In the genomic region with DNA sequence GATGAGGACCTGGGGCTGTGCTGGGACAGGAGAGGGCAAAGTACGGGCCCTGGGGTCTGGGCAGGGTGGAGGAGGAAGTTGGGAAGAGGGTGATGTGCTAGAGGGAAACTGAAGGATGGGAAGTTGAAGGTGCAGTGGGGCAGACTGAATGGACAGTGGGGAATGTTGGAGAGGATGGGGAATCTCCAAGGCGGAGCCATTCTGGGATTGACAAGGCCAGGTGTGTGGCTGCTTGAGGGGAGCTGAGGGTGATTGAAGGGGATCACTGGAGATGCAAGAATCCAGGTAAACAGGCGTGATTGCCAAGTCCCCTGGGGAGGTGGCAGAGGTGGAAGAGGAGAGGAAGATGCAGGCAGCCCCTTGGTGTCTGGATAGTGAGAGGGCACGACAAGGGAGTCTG, we compare ENCODE assay signal across 19 cellular contexts. TPM values are rescaled to one million over a fixed set of nuclear protein-coding genes. Genes with fewer than 3 reads are reported as not detected.
A peak's percentile ranks its signal among the peaks of the same experiment; 100 is the strongest.
DNase-seq lines count a peak whose midpoint lies in the region; ATAC-seq and TF ChIP-seq lines count a peak whose summit lies in the region.
"Had no signal": no experiment of that assay in that cellular context is flagged by ENCODE, and none has a peak within 500 bp of the region (broad histone marks: within the 10 kb centered on the region; RNA-seq: fewer than 3 reads in every experiment).

No MANE protein-coding gene starts in this region.

- H3K4me1 ChIP-seq in mucosa of descending colon (ENCODE audit: low read depth) = no peaks in the 10 kb centered on the region

- DNase-seq in activated naive CD4-positive, alpha-beta T cell treated with anti-CD3 and anti-CD28 coated beads, Interleukin-2, amount 50 U/mL, for 72 hours (ENCODE audit: low spot score in 2 of 2) = no peak
- DNase-seq in activated naive CD4-positive, alpha-beta T cell (lab: John Stamatoyannopoulos, UW) = no peak
- DNase-seq in T-helper 17 cell (no peak), mucosa of descending colon (no peak), SK-N-DZ (ENCODE audit: low spot score) (no peak)
- DNase-seq in stimulated activated naive CD4-positive, alpha-beta T cell (lab: John Stamatoyannopoulos, UW) = no peak
- DNase-seq in stimulated activated CD4-positive, alpha-beta T cell treated with anti-CD3 and anti-CD28 coated beads, Interleukin-15, amount 100 ng/mL, for 24 hours = no peak
- DNase-seq: CD4-positive, alpha-beta T cell; DMS53; EL; GM23248; NCI-H1105; NCI-H1694; NCI-H2081 treated with DMSO at 0.1 percent for 48 hours; NCI-H510A; NCI-H748 treated with DMSO at 0.1 percent for 48 hours; NK-92 treated with Interleukin-12 subunit alpha and Interleukin-12 subunit beta, amount 100 ng/mL, for 24 hours; Right ventricle myocardium superior had no signal

- H3K4me1 Mint-ChIP-seq in T-helper 17 cell = peaks cover 18% of the 10 kb centered on the region
- H3K4me1 Mint-ChIP-seq: B cell had no signal

- peaks cover 4% of the 10 kb centered on the region for H3K36me3 ChIP-seq in mucosa of descending colon (ENCODE audit: low read depth)

- no peak overlapping the region for H3K4me3 ChIP-seq in mucosa of descending colon
- H3K4me3 ChIP-seq: GM23248 had no signal

- no peak for ATAC-seq in activated naive CD4-positive, alpha-beta T cell treated with anti-CD3 and anti-CD28 coated beads, Interleukin-2, amount 50 U/mL, for 72 hours
- no peak for ATAC-seq in T-helper 17 cell
- ATAC-seq in mucosa of descending colon = peak; percentile 47

- intact Hi-C loops in mucosa of descending colon (cut with DNase I, micrococcal nuclease) = no loop called here

- H3K9me3 ChIP-seq in T-helper 17 cell (ENCODE audit: control insufficient read depth, low read length, poor library complexity, severe bottlenecking) (no peaks in the 10 kb centered on the region), mucosa of descending colon (no peaks in the 10 kb centered on the region)

- no peaks in the 10 kb centered on the region for H3K9me3 Mint-ChIP-seq in activated naive CD4-positive, alpha-beta T cell treated with anti-CD3 and anti-CD28 coated beads, Interleukin-2, amount 50 U/mL, for 72 hours
- H3K9me3 Mint-ChIP-seq: CD4-positive, alpha-beta T cell had no signal

- peaks cover 5 to 6% of the 10 kb centered on the region in 2 donors for H3K36me3 Mint-ChIP-seq in activated naive CD4-positive, alpha-beta T cell treated with anti-CD3 and anti-CD28 coated beads, Interleukin-2, amount 50 U/mL, for 72 hours
- H3K36me3 Mint-ChIP-seq in T-helper 17 cell (ENCODE audit: low read depth) = peaks cover 19% of the 10 kb centered on the region

- no peak for TF ChIP-seq CTCF in mucosa of descending colon (IDR thresholded peaks at IDR 0.05)

- H3K4me3 Mint-ChIP-seq in T-helper 17 cell = no peak overlapping the region
- H3K4me3 Mint-ChIP-seq: B cell; CD4-positive, alpha-beta T cell had no signal

- no peaks in the 10 kb centered on the region for H3K27me3 Mint-ChIP-seq in T-helper 17 cell
- H3K27me3 Mint-ChIP-seq: B cell; CD4-positive, alpha-beta T cell had no signal

- H3K27ac Mint-ChIP-seq in activated naive CD4-positive, alpha-beta T cell treated with anti-CD3 and anti-CD28 coated beads, Interleukin-2, amount 50 U/mL, for 72 hours = peak overlapping the region; percentile 11 to 33
- peak overlapping the region; percentile 71 for H3K27ac Mint-ChIP-seq in T-helper 17 cell
- H3K27ac Mint-ChIP-seq: B cell; CD4-positive, alpha-beta T cell had no signal

RNA-seq across cellular contexts. Expression of a gene that starts 8.5 kb away (rescaled TPM):
- total RNA-seq in activated naive CD4-positive, alpha-beta T cell treated with anti-CD3 and anti-CD28 coated beads, Interleukin-2, amount 50 U/mL, for 72 hours = 1 to 10 TPM; 4.1 to 9.2 TPM
- total RNA-seq in T-helper 17 cell = under 1 TPM; 0.21 to 0.60 TPM
- total RNA-seq in mucosa of descending colon = 10 to 100 TPM; 16.5 to 27.7 (median 23.2) TPM
- polyA plus RNA-seq in SK-N-DZ (2014; cell fraction: cytosol; rRNA removed) = 1.6 and 2.3 TPM in 2 replicates
- polyA plus RNA-seq in SK-N-DZ (2014; cell fraction: nucleus; rRNA removed) = 8.9 and 12.2 TPM in 2 replicates

RNA-seq across cellular contexts. Expression of a gene that starts 18.9 kb away (rescaled TPM):
- total RNA-seq in activated naive CD4-positive, alpha-beta T cell treated with anti-CD3 and anti-CD28 coated beads, Interleukin-2, amount 50 U/mL, for 72 hours = 10 to 100 TPM; 24.5 to 34.1 TPM
- total RNA-seq in T-helper 17 cell (10 to 100 TPM; 31.3 to 45.5 TPM), mucosa of descending colon (10 to 100 TPM; 13.4 to 24.7 (median 13.7) TPM)
- 4.9 and 5.6 TPM in 2 replicates for polyA plus RNA-seq in SK-N-DZ (2014; cell fraction: cytosol; rRNA removed)
- 6.9 and 10.6 TPM in 2 replicates for polyA plus RNA-seq in SK-N-DZ (2014; cell fraction: nucleus; rRNA removed)

RNA-seq across cellular contexts. Expression of a gene that starts 27.6 kb away (rescaled TPM):
- 10 to 100 TPM in 1 of 2 donors, 1 to 10 TPM in 1; 7.3 to 17.1 TPM for total RNA-seq in activated naive CD4-positive, alpha-beta T cell treated with anti-CD3 and anti-CD28 coated beads, Interleukin-2, amount 50 U/mL, for 72 hours
- total RNA-seq in T-helper 17 cell = 1 to 10 TPM; 6.4 to 7.5 TPM
- 10 to 100 TPM; 14.6 to 24.6 (median 15.4) TPM for total RNA-seq in mucosa of descending colon
- polyA plus RNA-seq in SK-N-DZ (2014; cell fraction: cytosol; rRNA removed) = 5.0 and 6.2 TPM in 2 replicates
- 1.1 and 7.3 TPM in 2 replicates for polyA plus RNA-seq in SK-N-DZ (2014; cell fraction: nucleus; rRNA removed)

RNA-seq across cellular contexts. Expression of a gene that starts 34.0 kb away (rescaled TPM):
- 1 to 10 TPM in 1 of 2 donors, under 1 TPM in 1; 0.87 to 4.5 TPM for total RNA-seq in activated naive CD4-positive, alpha-beta T cell treated with anti-CD3 and anti-CD28 coated beads, Interleukin-2, amount 50 U/mL, for 72 hours
- total RNA-seq in T-helper 17 cell = under 1 TPM; 0.27 to 0.47 TPM
- total RNA-seq in mucosa of descending colon = 1 to 10 TPM in 1 of 3 donors, under 1 TPM in 2; 0.14 to 2.8 (median 0.84) TPM
- 4.4 and 5.7 TPM in 2 replicates for polyA plus RNA-seq in SK-N-DZ (2014; cell fraction: cytosol; rRNA removed)
- 9.6 and 24.8 TPM in 2 replicates for polyA plus RNA-seq in SK-N-DZ (2014; cell fraction: nucleus; rRNA removed)

RNA-seq across cellular contexts. Expression of a gene that starts 53.1 kb away (rescaled TPM):
- 10 to 100 TPM; 24.4 to 36.4 TPM for total RNA-seq in activated naive CD4-positive, alpha-beta T cell treated with anti-CD3 and anti-CD28 coated beads, Interleukin-2, amount 50 U/mL, for 72 hours
- total RNA-seq in T-helper 17 cell = 10 to 100 TPM; 12.6 to 13.2 TPM
- 10 to 100 TPM; 17.6 to 30.3 (median 22.4) TPM for total RNA-seq in mucosa of descending colon
- 29.6 and 48.9 TPM in 2 replicates for polyA plus RNA-seq in SK-N-DZ (2014; cell fraction: cytosol; rRNA removed)
- 36.6 and 41.0 TPM in 2 replicates for polyA plus RNA-seq in SK-N-DZ (2014; cell fraction: nucleus; rRNA removed)
